ENCODE assay signal across 1 cellular context in genomic region chr13:51803422-51804294, GRCh38.
A peak's percentile ranks its signal among the peaks of the same experiment; 100 is the strongest.
TF ChIP-seq lines count a peak whose summit lies in the region.

Gene DHRS12 (minus strand): TSS chr13:51804163. CDS start chr13:51799659, 4,504 bp downstream.

TF ChIP-seq in HepG2, 621 proteins besides CTCF, POLR2A, EP300 and RAD21 (continued from another document and continues in another):
- TF ChIP-seq, protein P1, sequence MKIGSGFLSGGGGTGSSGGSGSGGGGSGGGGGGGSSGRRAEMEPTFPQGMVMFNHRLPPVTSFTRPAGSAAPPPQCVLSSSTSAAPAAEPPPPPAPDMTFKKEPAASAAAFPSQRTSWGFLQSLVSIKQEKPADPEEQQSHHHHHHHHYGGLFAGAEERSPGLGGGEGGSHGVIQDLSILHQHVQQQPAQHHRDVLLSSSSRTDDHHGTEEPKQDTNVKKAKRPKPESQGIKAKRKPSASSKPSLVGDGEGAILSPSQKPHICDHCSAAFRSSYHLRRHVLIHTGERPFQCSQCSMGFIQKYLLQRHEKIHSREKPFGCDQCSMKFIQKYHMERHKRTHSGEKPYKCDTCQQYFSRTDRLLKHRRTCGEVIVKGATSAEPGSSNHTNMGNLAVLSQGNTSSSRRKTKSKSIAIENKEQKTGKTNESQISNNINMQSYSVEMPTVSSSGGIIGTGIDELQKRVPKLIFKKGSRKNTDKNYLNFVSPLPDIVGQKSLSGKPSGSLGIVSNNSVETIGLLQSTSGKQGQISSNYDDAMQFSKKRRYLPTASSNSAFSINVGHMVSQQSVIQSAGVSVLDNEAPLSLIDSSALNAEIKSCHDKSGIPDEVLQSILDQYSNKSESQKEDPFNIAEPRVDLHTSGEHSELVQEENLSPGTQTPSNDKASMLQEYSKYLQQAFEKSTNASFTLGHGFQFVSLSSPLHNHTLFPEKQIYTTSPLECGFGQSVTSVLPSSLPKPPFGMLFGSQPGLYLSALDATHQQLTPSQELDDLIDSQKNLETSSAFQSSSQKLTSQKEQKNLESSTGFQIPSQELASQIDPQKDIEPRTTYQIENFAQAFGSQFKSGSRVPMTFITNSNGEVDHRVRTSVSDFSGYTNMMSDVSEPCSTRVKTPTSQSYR (CRISPR knock-in tag; IDR thresholded peaks at IDR 0.05; ENCODE audit: borderline replicate concordance), result peak; percentile 10; the same call in 1 of the 2 replicates
- TF ChIP-seq ELF4 (CRISPR knock-in tag; IDR thresholded peaks at IDR 0.05; ENCODE audit: borderline replicate concordance) (no peak), ZNF207 (IDR thresholded peaks at IDR 0.05; ENCODE audit: borderline replicate concordance) (no peak), NAIF1 (CRISPR knock-in tag; IDR thresholded peaks at IDR 0.05; ENCODE audit: borderline replicate concordance) (peak; percentile 41; the same call in 1 of the 2 replicates), MLLT10 (CRISPR knock-in tag; IDR thresholded peaks at IDR 0.05) (no peak), BHLHE40 (IDR thresholded peaks at IDR 0.05; ENCODE audit: low read length) (no peak), ZFP37 (CRISPR knock-in tag; IDR thresholded peaks at IDR 0.05; ENCODE audit: borderline replicate concordance) (0 out of 2 replicates have a peak, but pooled peaks have one; percentile 20), ZNF230 (CRISPR knock-in tag; IDR thresholded peaks at IDR 0.05) (no peak), CBFB (CRISPR knock-in tag; IDR thresholded peaks at IDR 0.05) (no peak; the same call in 1 of the 2 replicates), POGZ (CRISPR knock-in tag; IDR thresholded peaks at IDR 0.05) (no peak), CHCHD3 (CRISPR knock-in tag; IDR thresholded peaks at IDR 0.05) (no peak), ZNF253 (CRISPR knock-in tag; IDR thresholded peaks at IDR 0.05; ENCODE audit: borderline replicate concordance) (0 out of 2 replicates have a peak, but pooled peaks have one; percentile 16), ONECUT2 (CRISPR knock-in tag; IDR thresholded peaks at IDR 0.05) (no peak), NFE2L2 (IDR thresholded peaks at IDR 0.05; ENCODE audit: low read length) (no peak), MAX (IDR thresholded peaks at IDR 0.05) (peak; percentile 74), ZSCAN12 (CRISPR knock-in tag; IDR thresholded peaks at IDR 0.05) (no peak), SP140L (CRISPR knock-in tag; IDR thresholded peaks at IDR 0.05; ENCODE audit: borderline replicate concordance) (0 out of 2 replicates have a peak, but pooled peaks have one; percentile 47), ELF1 (CRISPR knock-in tag; IDR thresholded peaks at IDR 0.05) (peak; percentile 83), GMEB2 (CRISPR knock-in tag; IDR thresholded peaks at IDR 0.05; ENCODE audit: low read depth) (no peak), NR2F6 (IDR thresholded peaks at IDR 0.05) (no peak), NR2F6 (CRISPR knock-in tag; IDR thresholded peaks at IDR 0.05) (0 out of 2 replicates have a peak, but pooled peaks have one; percentile 20), ZNF552 (CRISPR knock-in tag; IDR thresholded peaks at IDR 0.05; ENCODE audit: borderline replicate concordance) (no peak), RNF2 (conservative IDR thresholded peaks at IDR 0.05; ENCODE audit: low read depth) (peak; percentile 49; the same call in 1 of the 2 replicates), ZNF746 (CRISPR knock-in tag; IDR thresholded peaks at IDR 0.05) (no peak), TCF7 (IDR thresholded peaks at IDR 0.05; ENCODE audit: low read depth) (no peak), ZHX2 (IDR thresholded peaks at IDR 0.05; ENCODE audit: low read depth) (no peak; the same call in 1 of the 2 replicates), ZHX2 (CRISPR knock-in tag; IDR thresholded peaks at IDR 0.05; ENCODE audit: borderline replicate concordance) (peak; percentile 78; the same call in 1 of the 2 replicates), ZNF589 (CRISPR knock-in tag; conservative IDR thresholded peaks at IDR 0.05) (0 out of 2 replicates have a peak, but pooled peaks have one; percentile 61), CCAR2 (optimal IDR thresholded peaks at IDR 0.05; ENCODE audit: low read depth, low read length) (no peak), ZNF75D (CRISPR knock-in tag; IDR thresholded peaks at IDR 0.05; ENCODE audit: borderline replicate concordance) (no peak), ZNF597 (CRISPR knock-in tag; IDR thresholded peaks at IDR 0.05) (no peak; the same call in 1 of the 2 replicates), SRY (CRISPR knock-in tag; IDR thresholded peaks at IDR 0.05) (peak; percentile 97), ARNTL (CRISPR knock-in tag; IDR thresholded peaks at IDR 0.05) (0 out of 2 replicates have a peak, but pooled peaks have one; percentile 68), SIN3A (IDR thresholded peaks at IDR 0.05; ENCODE audit: borderline replicate concordance, low read depth, low read length) (no peak), IKZF5 (CRISPR knock-in tag; IDR thresholded peaks at IDR 0.05) (no peak; the same call in 1 of the 2 replicates)
- TF ChIP-seq, protein P2, sequence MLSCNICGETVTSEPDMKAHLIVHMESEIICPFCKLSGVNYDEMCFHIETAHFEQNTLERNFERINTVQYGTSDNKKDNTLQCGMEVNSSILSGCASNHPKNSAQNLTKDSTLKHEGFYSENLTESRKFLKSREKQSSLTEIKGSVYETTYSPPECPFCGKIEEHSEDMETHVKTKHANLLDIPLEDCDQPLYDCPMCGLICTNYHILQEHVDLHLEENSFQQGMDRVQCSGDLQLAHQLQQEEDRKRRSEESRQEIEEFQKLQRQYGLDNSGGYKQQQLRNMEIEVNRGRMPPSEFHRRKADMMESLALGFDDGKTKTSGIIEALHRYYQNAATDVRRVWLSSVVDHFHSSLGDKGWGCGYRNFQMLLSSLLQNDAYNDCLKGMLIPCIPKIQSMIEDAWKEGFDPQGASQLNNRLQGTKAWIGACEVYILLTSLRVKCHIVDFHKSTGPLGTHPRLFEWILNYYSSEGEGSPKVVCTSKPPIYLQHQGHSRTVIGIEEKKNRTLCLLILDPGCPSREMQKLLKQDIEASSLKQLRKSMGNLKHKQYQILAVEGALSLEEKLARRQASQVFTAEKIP (CRISPR knock-in tag; IDR thresholded peaks at IDR 0.05; ENCODE audit: borderline replicate concordance), result no peak
- TF ChIP-seq, protein P3, sequence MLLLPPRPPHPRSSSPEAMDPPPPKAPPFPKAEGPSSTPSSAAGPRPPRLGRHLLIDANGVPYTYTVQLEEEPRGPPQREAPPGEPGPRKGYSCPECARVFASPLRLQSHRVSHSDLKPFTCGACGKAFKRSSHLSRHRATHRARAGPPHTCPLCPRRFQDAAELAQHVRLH (CRISPR knock-in tag; IDR thresholded peaks at IDR 0.05; ENCODE audit: borderline replicate concordance, low read depth), result no peak; the same call in 1 of the 2 replicates
- TF ChIP-seq, protein P4, sequence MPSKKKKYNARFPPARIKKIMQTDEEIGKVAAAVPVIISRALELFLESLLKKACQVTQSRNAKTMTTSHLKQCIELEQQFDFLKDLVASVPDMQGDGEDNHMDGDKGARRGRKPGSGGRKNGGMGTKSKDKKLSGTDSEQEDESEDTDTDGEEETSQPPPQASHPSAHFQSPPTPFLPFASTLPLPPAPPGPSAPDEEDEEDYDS (CRISPR knock-in tag; IDR thresholded peaks at IDR 0.05), result peak; percentile 48
- TF ChIP-seq, protein P5, sequence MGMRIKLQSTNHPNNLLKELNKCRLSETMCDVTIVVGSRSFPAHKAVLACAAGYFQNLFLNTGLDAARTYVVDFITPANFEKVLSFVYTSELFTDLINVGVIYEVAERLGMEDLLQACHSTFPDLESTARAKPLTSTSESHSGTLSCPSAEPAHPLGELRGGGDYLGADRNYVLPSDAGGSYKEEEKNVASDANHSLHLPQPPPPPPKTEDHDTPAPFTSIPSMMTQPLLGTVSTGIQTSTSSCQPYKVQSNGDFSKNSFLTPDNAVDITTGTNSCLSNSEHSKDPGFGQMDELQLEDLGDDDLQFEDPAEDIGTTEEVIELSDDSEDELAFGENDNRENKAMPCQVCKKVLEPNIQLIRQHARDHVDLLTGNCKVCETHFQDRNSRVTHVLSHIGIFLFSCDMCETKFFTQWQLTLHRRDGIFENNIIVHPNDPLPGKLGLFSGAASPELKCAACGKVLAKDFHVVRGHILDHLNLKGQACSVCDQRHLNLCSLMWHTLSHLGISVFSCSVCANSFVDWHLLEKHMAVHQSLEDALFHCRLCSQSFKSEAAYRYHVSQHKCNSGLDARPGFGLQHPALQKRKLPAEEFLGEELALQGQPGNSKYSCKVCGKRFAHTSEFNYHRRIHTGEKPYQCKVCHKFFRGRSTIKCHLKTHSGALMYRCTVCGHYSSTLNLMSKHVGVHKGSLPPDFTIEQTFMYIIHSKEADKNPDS (CRISPR knock-in tag; IDR thresholded peaks at IDR 0.05), result no peak
